ENCODE assay signal across 10 cellular contexts in genomic region chr22:24181088-24181995, GRCh38. TPM values are rescaled to one million over a fixed set of nuclear protein-coding genes. Genes with fewer than 3 reads are reported as not detected.
A peak's percentile ranks its signal among the peaks of the same experiment; 100 is the strongest.
DNase-seq lines count a peak whose midpoint lies in the region; ATAC-seq and TF ChIP-seq lines count a peak whose summit lies in the region.
"Had no signal": no experiment of that assay in that cellular context is flagged by ENCODE, and none has a peak within 500 bp of the region (broad histone marks: within the 10 kb centered on the region; RNA-seq: fewer than 3 reads in every experiment).

A gene with protein sequence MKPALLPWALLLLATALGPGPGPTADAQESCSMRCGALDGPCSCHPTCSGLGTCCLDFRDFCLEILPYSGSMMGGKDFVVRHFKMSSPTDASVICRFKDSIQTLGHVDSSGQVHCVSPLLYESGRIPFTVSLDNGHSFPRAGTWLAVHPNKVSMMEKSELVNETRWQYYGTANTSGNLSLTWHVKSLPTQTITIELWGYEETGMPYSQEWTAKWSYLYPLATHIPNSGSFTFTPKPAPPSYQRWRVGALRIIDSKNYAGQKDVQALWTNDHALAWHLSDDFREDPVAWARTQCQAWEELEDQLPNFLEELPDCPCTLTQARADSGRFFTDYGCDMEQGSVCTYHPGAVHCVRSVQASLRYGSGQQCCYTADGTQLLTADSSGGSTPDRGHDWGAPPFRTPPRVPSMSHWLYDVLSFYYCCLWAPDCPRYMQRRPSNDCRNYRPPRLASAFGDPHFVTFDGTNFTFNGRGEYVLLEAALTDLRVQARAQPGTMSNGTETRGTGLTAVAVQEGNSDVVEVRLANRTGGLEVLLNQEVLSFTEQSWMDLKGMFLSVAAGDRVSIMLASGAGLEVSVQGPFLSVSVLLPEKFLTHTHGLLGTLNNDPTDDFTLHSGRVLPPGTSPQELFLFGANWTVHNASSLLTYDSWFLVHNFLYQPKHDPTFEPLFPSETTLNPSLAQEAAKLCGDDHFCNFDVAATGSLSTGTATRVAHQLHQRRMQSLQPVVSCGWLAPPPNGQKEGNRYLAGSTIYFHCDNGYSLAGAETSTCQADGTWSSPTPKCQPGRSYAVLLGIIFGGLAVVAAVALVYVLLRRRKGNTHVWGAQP (plus strand): TSS chr22:24181487. CDS start chr22:24181520, 33 bp downstream.

- peaks cover 11% of the 10 kb centered on the region for H3K4me1 ChIP-seq in colonic mucosa
- peaks cover 4% of the 10 kb centered on the region for H3K4me1 ChIP-seq in upper lobe of right lung

- WGBS in lower leg skin, 2 donors, result 56 to 60% methylated on average over 20 to 26 of the region's 35 CpGs

- no peak within 1 kb of the TSS for H3K9ac ChIP-seq in colonic mucosa (ENCODE audit: low read depth in 2 of 2, low read length in 2 of 2)

- TF ChIP-seq CTCF in colonic mucosa (IDR thresholded peaks at IDR 0.05), result no peak
- TF ChIP-seq CTCF in lower leg skin (IDR thresholded peaks at IDR 0.05), result no peak
- no peak for TF ChIP-seq CTCF in upper lobe of right lung (IDR thresholded peaks at IDR 0.05)

- H3K27ac ChIP-seq in colonic mucosa (no peak within 1 kb of the TSS), upper lobe of right lung (peak within 1 kb of the TSS; percentile 78)

- no peaks in the 10 kb centered on the region for H3K27me3 ChIP-seq in colonic mucosa
- no peaks in the 10 kb centered on the region for H3K27me3 ChIP-seq in upper lobe of right lung

- no peaks in the 10 kb centered on the region for H3K9me3 ChIP-seq in colonic mucosa
- no peaks in the 10 kb centered on the region for H3K9me3 ChIP-seq in upper lobe of right lung

- intact Hi-C loops in colonic mucosa (cut with DNase I) (no loop called here), lower leg skin (cut with DNase I; ENCODE audit: low total_unique reads) (no loop called here), upper lobe of right lung (cut with DNase I) (no loop called here)

- H3K36me3 ChIP-seq in colonic mucosa (no peaks in the 10 kb centered on the region), upper lobe of right lung (peaks cover 12% of the 10 kb centered on the region)

- peak; percentile 72 for ATAC-seq in upper lobe of right lung

- no peak within 1 kb of the TSS for H3K4me3 ChIP-seq in colonic mucosa
- no peak within 1 kb of the TSS for H3K4me3 ChIP-seq in lower leg skin (ENCODE audit: low read depth, poor library complexity, severe bottlenecking)
- H3K4me3 ChIP-seq in upper lobe of right lung, result peak within 1 kb of the TSS; percentile 52

- peak; percentile 8 for DNase-seq in activated naive CD4-positive, alpha-beta T cell treated with anti-CD3 and anti-CD28 coated beads, Interleukin-2, amount 50 U/mL, for 16 hours
- DNase-seq in activated naive CD4-positive, alpha-beta T cell treated with Interleukin-2 at 50 U/mL for 16 hours, result no peak
- DNase-seq in colonic mucosa (peak; percentile 48), lower leg skin (ENCODE audit: low spot score in 2 of 2) (no peak), upper lobe of right lung (peak; percentile 85), superior temporal gyrus (ENCODE audit: extremely low spot score) (no peak), D341Med (ENCODE audit: low spot score) (no peak)
- DNase-seq in stimulated activated CD8-positive, alpha-beta memory T cell treated with anti-CD3 and anti-CD28 coated beads, Interleukin-4, amount 100 ng/mL, for 48 hours, result no peak
- DNase-seq: activated naive CD4-positive, alpha-beta T cell treated with anti-CD3 and anti-CD28 coated beads, Interleukin-2, amount 10 ng/mL, durations not matched to agents 7 days and 5 days; stimulated activated CD4-positive, alpha-beta T cell treated with anti-CD3 and anti-CD28 coated beads, Interleukin-2, amount 100 ng/mL, for 48 hours had no signal

- TF ChIP-seq POLR2A in lower leg skin (IDR thresholded peaks at IDR 0.05), result no peak

RNA-seq across cellular contexts. Expression of the gene that starts here (rescaled TPM):
- 1 to 10 TPM; 1.2 to 2.4 TPM for total RNA-seq in colonic mucosa
- 10 to 100 TPM; 18.3 to 74.3 (median 27.0) TPM for total RNA-seq in lower leg skin
- total RNA-seq in upper lobe of right lung, result 277 TPM

Comparison
In these comparisons a context has a peak if more than half of its experiments do, and no peak if none do; other contexts are left out.
1. RNA of the gene that starts here (total RNA-seq): 277 TPM in upper lobe of right lung (single experiment) and 18.3 to 74.3 TPM in lower leg skin; 1.2 to 2.4 TPM in colonic mucosa; every median in the first group is over 4 times any median in the second.
2. DNase-seq: peak in activated naive CD4-positive, alpha-beta T cell treated with anti-CD3 and anti-CD28 coated beads, Interleukin-2, amount 50 U/mL, for 16 hours (single experiment), colonic mucosa (single experiment) and upper lobe of right lung (single experiment); none in activated naive CD4-positive, alpha-beta T cell treated with Interleukin-2 at 50 U/mL for 16 hours (single experiment), lower leg skin (0 of 2), superior temporal gyrus (single experiment), D341Med (single experiment) and stimulated activated CD8-positive, alpha-beta memory T cell treated with anti-CD3 and anti-CD28 coated beads, Interleukin-4, amount 100 ng/mL, for 48 hours (single experiment).